In the genomic region with DNA sequence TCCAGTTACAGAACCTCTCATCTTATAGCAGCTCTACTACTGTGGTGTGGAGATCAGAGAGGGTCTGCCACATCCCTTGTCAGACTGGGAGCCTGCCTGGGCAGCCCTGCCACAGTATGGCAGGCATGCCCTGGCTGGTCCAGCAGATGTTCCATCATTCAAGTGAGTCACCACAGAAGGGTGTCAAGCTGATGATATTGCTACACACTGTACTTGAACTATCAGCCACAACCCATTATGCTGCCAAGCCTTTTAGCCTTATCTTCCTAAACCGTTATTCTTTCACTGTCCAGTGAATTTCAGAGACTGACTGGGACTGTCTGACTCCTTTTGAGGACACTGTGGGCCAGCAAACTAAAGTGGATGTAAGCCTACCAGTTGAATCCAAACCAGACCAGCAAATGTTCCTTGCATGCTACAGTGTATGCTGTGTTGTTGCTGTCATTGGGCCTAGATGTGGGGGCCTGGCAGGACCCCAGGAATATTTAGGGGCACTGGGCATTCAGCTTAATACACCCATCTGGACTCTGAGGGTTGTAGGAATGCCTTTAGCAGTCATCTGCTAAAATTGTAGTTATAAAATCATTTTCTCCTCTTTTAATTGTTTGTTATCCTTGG, we compare ENCODE assay signal across 1 cellular context.
TF ChIP-seq lines count a peak whose summit lies in the region.

No MANE protein-coding gene starts in this region.

TF ChIP-seq in GM23338, 12 proteins besides CTCF, POLR2A, EP300 and RAD21 (continued from another document):
- TF ChIP-seq STAT1 (IDR thresholded peaks at IDR 0.05; ENCODE audit: unreplicated experiment) (no peak), ZNF331 (CRISPR knock-in tag; IDR thresholded peaks at IDR 0.05; ENCODE audit: low read depth) (no peak), CREB1 (CRISPR knock-in tag; IDR thresholded peaks at IDR 0.05; ENCODE audit: low read depth) (no peak)
